In the genomic region with DNA sequence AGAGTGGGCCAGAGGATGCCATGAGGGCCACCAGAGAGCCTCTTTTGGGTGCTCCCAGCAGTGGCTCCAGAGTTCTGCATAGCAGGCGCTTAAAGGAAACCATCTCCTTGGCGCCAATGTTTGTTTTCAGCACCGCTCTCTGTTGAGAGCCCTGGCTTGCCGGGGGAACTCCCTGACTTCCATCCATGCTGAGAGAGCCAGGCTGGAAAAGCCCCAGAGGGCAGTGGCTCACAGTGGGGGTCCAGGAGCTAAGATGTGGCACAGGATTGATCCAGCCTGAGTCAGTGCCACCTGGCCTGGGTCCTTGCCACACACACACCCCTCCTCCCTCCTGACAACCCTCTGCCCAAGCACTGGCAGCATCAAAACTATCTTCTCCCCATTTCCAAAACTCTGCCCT, we compare ENCODE assay signal across 14 cellular contexts. TPM values are rescaled to one million over a fixed set of nuclear protein-coding genes. Genes with fewer than 3 reads are reported as not detected.
A peak's percentile ranks its signal among the peaks of the same experiment; 100 is the strongest.
DNase-seq lines count a peak whose midpoint lies in the region; ATAC-seq and TF ChIP-seq lines count a peak whose summit lies in the region.
"Had no signal": no experiment of that assay in that cellular context is flagged by ENCODE, and none has a peak within 500 bp of the region (broad histone marks: within the 10 kb centered on the region; RNA-seq: fewer than 3 reads in every experiment).

No MANE protein-coding gene starts in this region.

- no peaks in the 10 kb centered on the region for H3K36me3 ChIP-seq in neural progenitor cell
- H3K36me3 ChIP-seq: gastrocnemius medialis had no signal

- DNase-seq in A172 (ENCODE audit: low spot score) (peak; percentile 77), NCI-H1092 (lab: John Stamatoyannopoulos, UW) (peak; percentile 87), caudate nucleus (lab: John Stamatoyannopoulos, UW) (peak in 3 of 61 donors; percentile 14 to 35 (median 15)), neural progenitor cell (ENCODE audit: low spot score) (peak; percentile 32), T-helper 9 cell (no peak)
- DNase-seq: amniotic stem cell; effector memory CD4-positive, alpha-beta T cell; gastrocnemius medialis; kidney; small intestine had no signal

- H4K20me1 ChIP-seq in neural progenitor cell (ENCODE audit: low read depth) = peaks cover 31% of the 10 kb centered on the region

- H3K4me3 Mint-ChIP-seq in neural progenitor cell = no peak overlapping the region

- H3K4me3 ChIP-seq in neural progenitor cell = no peak overlapping the region
- H3K4me3 ChIP-seq: gastrocnemius medialis had no signal

- H3K27me3 Mint-ChIP-seq in neural progenitor cell (ENCODE audit: insufficient read depth, low read depth) = peaks cover 3% of the 10 kb centered on the region

- no peak overlapping the region for H3K27ac Mint-ChIP-seq in neural progenitor cell

- ATAC-seq in HG03135 (IDR thresholded peaks at IDR 0.05; ENCODE audit: unreplicated experiment) = no peak
- ATAC-seq in HG03457 (IDR thresholded peaks at IDR 0.05; ENCODE audit: unreplicated experiment) = no peak
- no peak for ATAC-seq in GM19463 (IDR thresholded peaks at IDR 0.05; ENCODE audit: unreplicated experiment)
- ATAC-seq: activated CD4-positive, CD25-positive, alpha-beta regulatory T cell treated with anti-CD3 and anti-CD28 coated beads, Interleukin-2, amount 50 U/mL, for 24 hours; gastrocnemius medialis had no signal

- no peak overlapping the region for H3K4me2 ChIP-seq in neural progenitor cell

- H3K4me1 Mint-ChIP-seq in neural progenitor cell = peaks cover 60% of the 10 kb centered on the region

- no peaks in the 10 kb centered on the region for H3K9me3 Mint-ChIP-seq in neural progenitor cell

- peaks cover 55% of the 10 kb centered on the region for H3K4me1 ChIP-seq in neural progenitor cell
- H3K4me1 ChIP-seq: gastrocnemius medialis had no signal

- H3K9ac ChIP-seq in neural progenitor cell = no peak overlapping the region

- H3K36me3 Mint-ChIP-seq in neural progenitor cell = peaks cover 26% of the 10 kb centered on the region

- peak overlapping the region; percentile 81 for H3K27ac ChIP-seq in caudate nucleus (ENCODE audit: low read depth, low read length)
- H3K27ac ChIP-seq in neural progenitor cell = no peak overlapping the region
- H3K27ac ChIP-seq: gastrocnemius medialis had no signal

- H3K27me3 ChIP-seq in neural progenitor cell = no peaks in the 10 kb centered on the region
- H3K27me3 ChIP-seq: gastrocnemius medialis had no signal

- TF ChIP-seq CTCF in neural progenitor cell (IDR thresholded peaks at IDR 0.05) = no peak

- peaks cover 20% of the 10 kb centered on the region for H3F3A ChIP-seq in neural progenitor cell (ENCODE audit: low read depth)

- no peaks in the 10 kb centered on the region for H3K79me2 ChIP-seq in neural progenitor cell (ENCODE audit: low read depth)

- H3K9me3 ChIP-seq in neural progenitor cell (ENCODE audit: low read depth) = no peaks in the 10 kb centered on the region
- H3K9me3 ChIP-seq: gastrocnemius medialis had no signal

- no peak overlapping the region for H2AFZ ChIP-seq in neural progenitor cell (replicated peaks)

RNA-seq across cellular contexts. Expression of a gene that starts 50.4 kb away (rescaled TPM):
- total RNA-seq in A172 (2014; rRNA removed; shearing (Covaris generic)) = 44.0 and 45.3 TPM in 2 replicates
- total RNA-seq in neural progenitor cell (ENCODE audit: low replicate concordance) = 26.6 and 35.9 TPM in 2 replicates
